8 cellular contexts compared by ENCODE assay signal in genomic region chr20:19074828-19075516, GRCh38.
DNase-seq lines count a peak whose midpoint lies in the region; ATAC-seq lines count a peak whose summit lies in the region.

No MANE protein-coding gene starts in this region.

- DNase-seq in GDM1 (lab: John Stamatoyannopoulos, UW), result peak; percentile 86
- peak; percentile 65 for DNase-seq in Karpas-422
- peak; percentile 36 for DNase-seq in germinal center (ENCODE audit: low spot score)
- no peak for DNase-seq in stimulated activated naive CD4-positive, alpha-beta T cell treated with Interleukin-2 at 50 U/mL for 16 hours (lab: John Stamatoyannopoulos, UW)
- DNase-seq in HK-2 (ENCODE audit: unreplicated experiment), result no peak
- no peak for DNase-seq in NAMALWA (ENCODE audit: low spot score)
- DNase-seq in SHP77 treated with DMSO at 0.1 percent for 48 hours (lab: John Stamatoyannopoulos, UW), result no peak

- H4K20me1 ChIP-seq in Karpas-422 (ENCODE audit: insufficient read depth, low read depth, low read length), result no peaks in the 10 kb centered on the region

- no peaks in the 10 kb centered on the region for H3K36me3 ChIP-seq in Karpas-422 (ENCODE audit: insufficient read depth, low read length)

- peak; percentile 59 for ATAC-seq in GM19463 (IDR thresholded peaks at IDR 0.05; ENCODE audit: unreplicated experiment)

- no peaks in the 10 kb centered on the region for H3K79me2 ChIP-seq in Karpas-422 (ENCODE audit: low read length)

- no peaks in the 10 kb centered on the region for H3K9me3 ChIP-seq in Karpas-422 (ENCODE audit: low read length)

- H2AFZ ChIP-seq in Karpas-422 (ENCODE audit: low read length), result peak overlapping the region; percentile 70

- no peaks in the 10 kb centered on the region for H3K9me2 ChIP-seq in Karpas-422 (replicated peaks; ENCODE audit: insufficient read depth, low read length)

- peak overlapping the region; percentile 100 for H3K27ac ChIP-seq in Karpas-422 (ENCODE audit: low read length)

- H3K4me2 ChIP-seq in Karpas-422 (ENCODE audit: low read depth, low read length, poor library complexity, severe bottlenecking), result peak overlapping the region; percentile 8

- H3K4me3 ChIP-seq in Karpas-422 (ENCODE audit: low read length), result no peak overlapping the region

- H3K27me3 ChIP-seq in Karpas-422 (ENCODE audit: low read length), result no peaks in the 10 kb centered on the region

- H3K4me1 ChIP-seq in Karpas-422 (ENCODE audit: low read length), result peaks cover 68% of the 10 kb centered on the region

- 0 out of 2 replicates have a peak overlapping the region, but pooled peaks have one; percentile 9 for H3K9ac ChIP-seq in Karpas-422 (ENCODE audit: low read length)

Comparison
In these comparisons a context has a peak if more than half of its experiments do, and no peak if none do; other contexts are left out.
1. DNase-seq: peak in GDM1 (single experiment), Karpas-422 (single experiment) and germinal center (single experiment); none in stimulated activated naive CD4-positive, alpha-beta T cell treated with Interleukin-2 at 50 U/mL for 16 hours (single experiment), HK-2 (single experiment), NAMALWA (single experiment) and SHP77 treated with DMSO at 0.1 percent for 48 hours (single experiment).